In the genomic region with DNA sequence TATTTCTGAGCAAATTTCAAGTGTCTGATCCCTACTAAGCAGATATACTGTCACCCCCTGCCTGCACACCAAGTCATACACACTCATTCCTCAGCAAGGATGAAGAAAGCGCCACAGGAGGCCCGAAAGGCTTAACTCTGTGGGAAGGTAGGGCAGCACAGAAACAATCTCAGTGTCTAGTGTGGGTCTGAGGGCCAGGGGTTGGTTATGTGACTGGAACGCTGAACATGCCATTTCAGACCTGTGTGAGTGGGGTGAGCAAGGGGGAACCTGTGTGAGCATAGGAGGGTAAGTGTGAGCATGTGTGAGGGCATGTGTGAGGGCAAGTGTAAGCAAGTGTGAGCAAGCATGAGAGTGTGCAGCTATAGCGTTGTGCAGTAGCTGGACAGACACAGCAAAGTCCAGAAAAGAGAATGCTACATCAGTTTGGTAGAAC, we compare ENCODE assay signal across 10 cellular contexts. TPM values are rescaled to one million over a fixed set of nuclear protein-coding genes. Genes with fewer than 3 reads are reported as not detected.
DNase-seq lines count a peak whose midpoint lies in the region; ATAC-seq and TF ChIP-seq lines count a peak whose summit lies in the region.
"Had no signal": no experiment of that assay in that cellular context is flagged by ENCODE, and none has a peak within 500 bp of the region (broad histone marks: within the 10 kb centered on the region; RNA-seq: fewer than 3 reads in every experiment).

No MANE protein-coding gene starts in this region.

- peaks cover 92% of the 10 kb centered on the region for H3K36me3 ChIP-seq in DOHH2 (ENCODE audit: control insufficient read depth, low read length)
- H3K36me3 ChIP-seq in SU-DHL-6 (ENCODE audit: low read length) = peaks cover 26% of the 10 kb centered on the region; the same call in 1 of the 2 replicates
- peaks cover 5 to 23% (median 14%) of the 10 kb centered on the region in 4 donors for H3K36me3 ChIP-seq in esophagus muscularis mucosa
- H3K36me3 ChIP-seq in gastrocnemius medialis = no peaks in the 10 kb centered on the region
- H3K36me3 ChIP-seq in H7 (replicated peaks; ENCODE audit: control insufficient read depth, insufficient read depth, low read length) = no peaks in the 10 kb centered on the region

- in situ Hi-C loops in gastrocnemius medialis (cut with MboI; ENCODE audit: low sequenced_read_pairs in 4 of 4) = loop anchor here in 3 of 4 donors (5.0 to 10.0 kb wide), 2 partner anchors 92 to 94 kb away; no protein-coding TSS in a partner anchor

- intact Hi-C loops in esophagus muscularis mucosa (cut with DNase I) = loop anchor here (5.0 kb wide), 1 partner anchor 36 kb away; no protein-coding TSS in a partner anchor
- intact Hi-C loops in gastrocnemius medialis (cut with DNase I; ENCODE audit: low total_unique reads) = no loop called here

- WGBS in esophagus muscularis mucosa = 48% methylated on average over 4 of the region's 4 CpGs

- TF ChIP-seq CTCF in DOHH2 (IDR thresholded peaks at IDR 0.05; ENCODE audit: low read depth, low read length, poor library complexity, severe bottlenecking) (no peak), SU-DHL-6 (IDR thresholded peaks at IDR 0.05; ENCODE audit: insufficient read depth, low read length, poor library complexity, severe bottlenecking) (no peak), esophagus muscularis mucosa (IDR thresholded peaks at IDR 0.05) (peak in 1 of 3 experiments; percentile 28), gastrocnemius medialis (IDR thresholded peaks at IDR 0.05 in 4 of 5, conservative IDR thresholded peaks at IDR 0.05 in 1 of 5) (no peak)

- H3K9me3 ChIP-seq in DOHH2 (ENCODE audit: control insufficient read depth, insufficient read depth, low read length) (no peaks in the 10 kb centered on the region), SU-DHL-6 (ENCODE audit: insufficient read depth, low read length) (no peaks in the 10 kb centered on the region), esophagus muscularis mucosa (no peaks in the 10 kb centered on the region), gastrocnemius medialis (no peaks in the 10 kb centered on the region)

- no peak for TF ChIP-seq EP300 in esophagus muscularis mucosa (IDR thresholded peaks at IDR 0.05)

- TF ChIP-seq POLR2A in esophagus muscularis mucosa (IDR thresholded peaks at IDR 0.05; ENCODE audit: low read depth) (no peak), gastrocnemius medialis (IDR thresholded peaks at IDR 0.05) (no peak)

- H3K27me3 ChIP-seq in DOHH2 (ENCODE audit: control insufficient read depth, low read length) = no peaks in the 10 kb centered on the region
- H3K27me3 ChIP-seq in SU-DHL-6 (ENCODE audit: low read length) = no peaks in the 10 kb centered on the region
- no peaks in the 10 kb centered on the region for H3K27me3 ChIP-seq in esophagus muscularis mucosa
- no peaks in the 10 kb centered on the region for H3K27me3 ChIP-seq in gastrocnemius medialis
- peaks cover 20% of the 10 kb centered on the region for H3K27me3 ChIP-seq in H7 (ENCODE audit: control insufficient read depth, insufficient read depth, low read length)

- H4K20me1 ChIP-seq in DOHH2 (ENCODE audit: control insufficient read depth, insufficient read depth, low read depth, low read length) = peaks cover 26% of the 10 kb centered on the region
- peaks cover 17% of the 10 kb centered on the region; the same call in 1 of the 2 replicates for H4K20me1 ChIP-seq in SU-DHL-6 (ENCODE audit: low read depth, low read length)

- H3K4me3 ChIP-seq in DOHH2 (ENCODE audit: low read length) (peak overlapping the region; percentile 96), SU-DHL-6 (ENCODE audit: insufficient read depth, low read length, poor library complexity, severe bottlenecking) (peak overlapping the region; percentile 46), esophagus muscularis mucosa (peak overlapping the region; percentile 90 to 97 (median 94)), gastrocnemius medialis (peak overlapping the region; percentile 28 to 84 (median 60)), H7 (ENCODE audit: insufficient read depth, low read depth, low read length) (no peak overlapping the region)

- H2AFZ ChIP-seq in SU-DHL-6 (ENCODE audit: low read depth, low read length, severe bottlenecking) = no peak overlapping the region

- H3F3A ChIP-seq in DOHH2 (ENCODE audit: control insufficient read depth, insufficient read depth) (peaks cover 18% of the 10 kb centered on the region), SU-DHL-6 (ENCODE audit: insufficient read depth) (no peaks in the 10 kb centered on the region; the same call in 1 of the 2 replicates)

- H3K9me2 ChIP-seq in DOHH2 (replicated peaks; ENCODE audit: control insufficient read depth, low read length) (no peaks in the 10 kb centered on the region), SU-DHL-6 (replicated peaks; ENCODE audit: insufficient read depth, low read length) (no peaks in the 10 kb centered on the region)

- no peak for ATAC-seq in gastrocnemius medialis
- ATAC-seq in GM19397 (IDR thresholded peaks at IDR 0.05; ENCODE audit: unreplicated experiment) = no peak
- ATAC-seq in HG02938 (IDR thresholded peaks at IDR 0.05; ENCODE audit: unreplicated experiment) = no peak

- H3K4me2 ChIP-seq in DOHH2 (ENCODE audit: low read length) (peak overlapping the region; percentile 94), SU-DHL-6 (ENCODE audit: low read depth, low read length, poor library complexity, severe bottlenecking) (peak overlapping the region; percentile 96)

- peak overlapping the region; percentile 98; the same call in 1 of the 2 replicates for H3K9ac ChIP-seq in SU-DHL-6 (ENCODE audit: low read length)

- peaks cover 88% of the 10 kb centered on the region for H3K4me1 ChIP-seq in DOHH2 (ENCODE audit: control insufficient read depth, low read length)
- H3K4me1 ChIP-seq in esophagus muscularis mucosa = peaks cover 46 to 95% (median 92%) of the 10 kb centered on the region in 4 donors
- peaks cover 22 to 39% of the 10 kb centered on the region in 2 donors for H3K4me1 ChIP-seq in gastrocnemius medialis

- H3K79me2 ChIP-seq in DOHH2 (ENCODE audit: control insufficient read depth, low read length) = peaks cover 100% of the 10 kb centered on the region
- peaks cover 98% of the 10 kb centered on the region for H3K79me2 ChIP-seq in SU-DHL-6 (ENCODE audit: insufficient read depth, low read length)

- H3K27ac ChIP-seq in DOHH2 (ENCODE audit: low read depth, low read length) = peak overlapping the region; percentile 96
- peak overlapping the region; percentile 98 for H3K27ac ChIP-seq in SU-DHL-6 (ENCODE audit: low read depth, low read length)
- peak overlapping the region in 3 of 4 donors; percentile 97 to 98 (median 98) for H3K27ac ChIP-seq in esophagus muscularis mucosa (replicated peaks in 1 of 4)
- peak overlapping the region; percentile 42 to 91 (median 70) for H3K27ac ChIP-seq in gastrocnemius medialis

- DNase-seq in esophagus muscularis mucosa (ENCODE audit: extremely low spot score) (no peak), gastrocnemius medialis (no peak), AG20443 (ENCODE audit: low spot score) (no peak), H7 (no peak)
- DNase-seq: activated CD4-positive, alpha-beta T cell treated with anti-CD3 and anti-CD28 coated beads, Interleukin-2, amount 50 U/mL, for 1 hour; NCI-H2029 treated with DMSO at 0.1 percent for 48 hours had no signal

RNA-seq across cellular contexts. Expression of a gene that starts 6.2 kb away (rescaled TPM):
- total RNA-seq in esophagus muscularis mucosa = 100 to 1,000 TPM in 2 of 4 donors, 10 to 100 TPM in 2; 71.1 to 156 (median 116) TPM
- total RNA-seq in gastrocnemius medialis = 10 to 100 TPM in 1 of 4 donors, 1 to 10 TPM in 3; 7.1 to 13.9 (median 7.8) TPM
- total RNA-seq in H7 (2014; rRNA removed; shearing (Covaris generic)) = 15.3 and 20.8 TPM in 2 replicates
